15 cellular contexts compared by ENCODE assay signal in the genomic region with DNA sequence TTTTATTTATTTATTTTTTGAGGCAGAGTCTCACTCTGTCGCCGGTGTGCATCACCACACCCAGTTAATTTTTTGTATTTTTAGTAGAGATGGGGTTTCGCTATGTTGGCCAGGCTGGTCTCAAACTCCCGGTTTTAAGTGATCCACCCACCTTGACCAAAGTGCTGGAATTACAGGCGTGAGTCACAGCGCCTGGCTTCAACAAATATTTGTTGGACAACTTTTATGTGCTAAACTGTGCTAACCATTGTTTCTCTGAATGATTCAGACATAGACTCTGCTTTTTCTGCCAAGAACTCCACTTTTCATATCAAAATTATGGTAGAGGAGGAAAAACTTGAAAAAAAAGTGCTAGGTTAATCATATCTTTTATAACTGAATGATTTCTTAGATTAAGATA. TPM values are rescaled to one million over a fixed set of nuclear protein-coding genes. Genes with fewer than 3 reads are reported as not detected.
A peak's percentile ranks its signal among the peaks of the same experiment; 100 is the strongest.
DNase-seq lines count a peak whose midpoint lies in the region; ATAC-seq and TF ChIP-seq lines count a peak whose summit lies in the region.
"Had no signal": no experiment of that assay in that cellular context is flagged by ENCODE, and none has a peak within 500 bp of the region (broad histone marks: within the 10 kb centered on the region; RNA-seq: fewer than 3 reads in every experiment).

No MANE protein-coding gene starts in this region.

- 6% methylated on average over 6 of the region's 6 CpGs for WGBS in GM23248 (ENCODE audit: low coverage in 1 of 2, low lambda C conversion rate in 2 of 2, missing lambda C conversion rate in 2 of 2), 2 experiments

- H3K9ac ChIP-seq in GM23248: no peak overlapping the region

- TF ChIP-seq CTCF in fibroblast of pulmonary artery (IDR thresholded peaks at IDR 0.05; ENCODE audit: low read length, missing control alignments): no peak

- H3K27ac ChIP-seq in GM23248: no peak overlapping the region

- DNase-seq in GM23248 (peak; percentile 89), RPMI7951 (ENCODE audit: low read depth) (peak; percentile 55), fibroblast of pulmonary artery (ENCODE audit: low read depth) (peak; percentile 89), renal cortical epithelial cell (ENCODE audit: low read depth) (peak; percentile 96), foreskin melanocyte (no peak), DMS153 (lab: John Stamatoyannopoulos, UW) (no peak), DMS79 treated with DMSO at 0.1 percent for 48 hours (lab: John Stamatoyannopoulos, UW) (no peak)
- DNase-seq: activated naive CD4-positive, alpha-beta T cell treated with anti-CD3 and anti-CD28 coated beads, Interleukin-2, amount 50 U/mL, for 16 hours; CD8-positive, alpha-beta memory T cell; NCI-H2171; substantia nigra had no signal

- H3K4me3 ChIP-seq in GM23248 (no peak overlapping the region), fibroblast of pulmonary artery (replicated peaks; ENCODE audit: low read depth, low read length) (no peak overlapping the region)

- H4K20me1 ChIP-seq in GM23248 (ENCODE audit: insufficient read depth): no peaks in the 10 kb centered on the region

- H3K9me2 ChIP-seq in GM23248 (ENCODE audit: insufficient read depth): no peaks in the 10 kb centered on the region

- H3K36me3 ChIP-seq in GM23248 (ENCODE audit: low read depth): no peaks in the 10 kb centered on the region

- H3K4me2 ChIP-seq in GM23248 (ENCODE audit: unreplicated experiment): peak overlapping the region; percentile 27

- H3K27me3 ChIP-seq in GM23248 (replicated peaks; ENCODE audit: insufficient read depth): no peaks in the 10 kb centered on the region

- H3K79me2 ChIP-seq in GM23248 (ENCODE audit: insufficient read depth): no peaks in the 10 kb centered on the region

- peaks cover 17% of the 10 kb centered on the region for H3K4me1 ChIP-seq in GM23248 (ENCODE audit: insufficient read depth)

- no peak overlapping the region for H2AFZ ChIP-seq in GM23248

- H3F3A ChIP-seq in GM23248 (ENCODE audit: insufficient read depth): peaks cover 9% of the 10 kb centered on the region

- no peak for ATAC-seq in HG03571 (IDR thresholded peaks at IDR 0.05; ENCODE audit: unreplicated experiment)

- in situ Hi-C loops in GM23248 (cut with MboI): loop anchor here (10.0 kb wide), 1 partner anchor 199 kb away; no protein-coding TSS in a partner anchor

- no peaks in the 10 kb centered on the region for H3K9me3 ChIP-seq in GM23248 (ENCODE audit: low read depth)

RNA-seq across cellular contexts. Expression of gene MMP7, which starts 36.3 kb away (rescaled TPM):
- not detected in 2 replicates for total RNA-seq in GM23248 (2014; rRNA removed; shearing (Covaris generic))
- not detected in 2 replicates for polyA plus RNA-seq in GM23248 (2016; fragmentation: Nextera tagmentation; extraction: Ambion mirVana)
- total RNA-seq in RPMI7951 (2014; rRNA removed; shearing (Covaris generic)): not detected in 2 replicates
- 2,273 and 2,825 TPM in 2 replicates for total RNA-seq in renal cortical epithelial cell
- total RNA-seq: activated CD8-positive, alpha-beta memory T cell treated with anti-CD3 and anti-CD28 coated beads for 36 hours; CD8-positive, alpha-beta memory T cell; posterior vena cava had no signal
- polyA plus RNA-seq: CD8-positive, alpha-beta memory T cell; IgD-negative memory B cell had no signal

RNA-seq across cellular contexts. Expression of gene TMEM123, which starts 41.7 kb away (rescaled TPM):
- total RNA-seq in GM23248 (2014; rRNA removed; shearing (Covaris generic)): 93.1 and 106 TPM in 2 replicates
- polyA plus RNA-seq in GM23248 (2016; fragmentation: Nextera tagmentation; extraction: Ambion mirVana): 113 and 122 TPM in 2 replicates
- total RNA-seq in RPMI7951 (2014; rRNA removed; shearing (Covaris generic)): 188 and 257 TPM in 2 replicates
- 245 and 332 TPM in 2 replicates for total RNA-seq in renal cortical epithelial cell

Comparison
In these comparisons a context has a peak if more than half of its experiments do, and no peak if none do; other contexts are left out.
1. DNase-seq: peak in GM23248 (single experiment), RPMI7951 (single experiment), fibroblast of pulmonary artery (single experiment) and renal cortical epithelial cell (single experiment); none in foreskin melanocyte (single experiment), DMS153 (single experiment) and DMS79 treated with DMSO at 0.1 percent for 48 hours (single experiment).
2. RNA of gene MMP7, which starts 36.3 kb away (total RNA-seq): 2,273 to 2,825 TPM in renal cortical epithelial cell; not detected in GM23248 and not detected in RPMI7951; every median in the first group is over 1,000 times any median in the second.